1 cellular context compared by ENCODE assay signal in genomic region chr1:229227298-229227919, GRCh38.
TF ChIP-seq lines count a peak whose summit lies in the region.

No MANE protein-coding gene starts in this region.

TF ChIP-seq in GM23338, 12 proteins besides CTCF, POLR2A, EP300 and RAD21 (continued from another document):
- TF ChIP-seq REST (IDR thresholded peaks at IDR 0.05; ENCODE audit: unreplicated experiment) (no peak), ZNF114 (CRISPR knock-in tag; IDR thresholded peaks at IDR 0.05) (no peak), CREB1 (CRISPR knock-in tag; IDR thresholded peaks at IDR 0.05; ENCODE audit: low read depth) (no peak)
